Comparison of ENCODE assay signal across 7 cellular contexts in the genomic region with DNA sequence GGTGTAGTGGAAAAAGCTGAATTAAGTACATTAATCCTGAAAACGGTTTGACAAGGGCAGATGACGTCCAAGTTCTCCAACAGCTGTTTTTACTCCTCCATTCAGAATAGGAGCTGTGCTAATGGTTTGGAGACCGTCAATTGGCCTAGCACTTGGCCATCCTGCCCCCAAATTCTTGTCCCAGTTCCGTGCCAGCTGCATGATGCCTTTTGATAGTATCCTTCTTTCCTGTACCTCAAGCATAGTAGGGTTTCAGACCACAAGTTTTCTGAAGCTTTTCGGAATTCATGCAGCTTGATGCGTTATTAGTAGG. TPM values are rescaled to one million over a fixed set of nuclear protein-coding genes. Genes with fewer than 3 reads are reported as not detected.
DNase-seq lines count a peak whose midpoint lies in the region; ATAC-seq, FAIRE-seq and TF ChIP-seq lines count a peak whose summit lies in the region.

No MANE protein-coding gene starts in this region.

- intact Hi-C loops in kidney (cut with DNase I), result no loop called here

- ATAC-seq in GM18867 (IDR thresholded peaks at IDR 0.05; ENCODE audit: unreplicated experiment), result no peak
- no peak for ATAC-seq in HG02885 (IDR thresholded peaks at IDR 0.05; ENCODE audit: poor library complexity, unreplicated experiment)

- in situ Hi-C loops in astrocyte of the spinal cord (cut with HindIII; ENCODE audit: low sequenced_read_pairs), result no loop called here

- H3K27ac ChIP-seq in HL-60 (replicated peaks) (peak overlapping the region; percentile 66), kidney (ENCODE audit: low read depth in 2 of 2, low read length in 2 of 2) (peak overlapping the region; percentile 86 to 94), substantia nigra (ENCODE audit: low read depth, low read length, poor library complexity, severe bottlenecking) (peak overlapping the region; percentile 83)

- no peaks in the 10 kb centered on the region for H3K36me3 ChIP-seq in kidney (ENCODE audit: control insufficient read depth in 1 of 2, insufficient read depth in 2 of 2, low read length in 2 of 2)

- DNase-seq in GM12865 (ENCODE audit: low read depth), result peak; percentile 30
- peak in 1 of 2 experiments; percentile 25 for DNase-seq in HL-60 (ENCODE audit: low read depth in 1 of 2, low spot score in 1 of 2)
- DNase-seq in astrocyte of the spinal cord (ENCODE audit: low read depth, low spot score), result no peak
- no peak for DNase-seq in kidney
- DNase-seq in substantia nigra (lab: John Stamatoyannopoulos, UW), result peak in 3 of 49 donors; percentile 4 to 14 (median 14)

- H3K4me1 ChIP-seq in kidney (ENCODE audit: control insufficient read depth in 1 of 2, insufficient read depth in 1 of 2, low read depth in 1 of 2, low read length in 2 of 2), result peaks cover 2 to 15% of the 10 kb centered on the region in 2 donors

- H3K4me3 ChIP-seq in GM12865 (ENCODE audit: low read depth, low read length) (peak overlapping the region; percentile 100), HL-60 (replicated peaks; ENCODE audit: insufficient read depth, low read length) (peak overlapping the region; percentile 92), astrocyte of the spinal cord (ENCODE audit: low read depth, low read length) (peak overlapping the region; percentile 76), kidney (ENCODE audit: low read length in 2 of 2) (peak overlapping the region; percentile 84 to 96)

- peak overlapping the region; percentile 70 to 96 for H3K9ac ChIP-seq in kidney (ENCODE audit: low read length in 2 of 2)

- TF ChIP-seq CTCF in GM12865 (IDR thresholded peaks at IDR 0.05; ENCODE audit: insufficient read depth, low read depth, low read length, missing control alignments) (no peak), HL-60 (IDR thresholded peaks at IDR 0.05; ENCODE audit: insufficient read depth, low read length) (no peak), astrocyte of the spinal cord (IDR thresholded peaks at IDR 0.05; ENCODE audit: low read depth, low read length) (no peak), kidney (IDR thresholded peaks at IDR 0.05; ENCODE audit: borderline replicate concordance, extremely low read depth, insufficient read depth) (no peak)

- FAIRE-seq in kidney (lab: Jason Lieb, UNC), result no peak

- H3K9me3 ChIP-seq in kidney (ENCODE audit: control insufficient read depth in 1 of 2, low read length in 2 of 2), result no peaks in the 10 kb centered on the region

- no peaks in the 10 kb centered on the region for H3K27me3 ChIP-seq in HL-60 (ENCODE audit: insufficient read depth, poor library complexity, severe bottlenecking)

RNA-seq across cellular contexts. Expression of gene LIMA1, which starts 0.6 kb away (rescaled TPM):
- 76.1 TPM for total RNA-seq in kidney
- 43.1 TPM for polyA plus RNA-seq in kidney (ENCODE audit: insufficient read depth, low read depth, low replicate concordance)
